In the genomic region with DNA sequence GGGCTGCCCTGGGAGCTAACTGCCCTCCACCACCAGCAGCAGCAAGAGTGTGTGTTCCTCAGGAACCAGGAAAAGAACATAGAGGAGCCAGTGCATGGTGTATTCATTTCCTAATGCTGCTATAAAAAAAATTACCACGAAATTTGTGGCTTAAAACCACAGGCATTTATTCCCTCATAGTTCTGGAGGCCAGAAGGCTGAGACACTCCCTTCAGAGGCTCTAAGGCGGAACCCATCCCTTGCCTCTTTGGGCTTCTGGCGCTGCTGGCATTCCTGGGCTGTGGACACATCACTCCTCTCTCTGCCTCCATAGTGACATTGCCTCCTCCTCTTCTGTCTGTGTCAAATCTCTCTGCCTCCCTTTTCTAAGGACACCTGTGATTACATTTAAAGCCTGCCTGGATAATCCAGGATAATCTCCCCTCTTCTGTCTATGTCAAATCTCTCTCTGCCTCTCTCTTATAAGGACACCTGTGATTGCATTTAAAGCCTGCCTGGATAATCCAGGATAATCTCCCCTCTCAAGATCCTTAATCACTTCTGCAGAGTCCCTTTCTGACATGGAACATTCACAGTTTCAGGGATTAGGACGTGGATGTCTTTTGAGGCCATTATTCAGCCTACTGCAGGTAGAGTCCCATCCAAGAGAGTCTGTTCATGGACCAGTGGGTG, we compare ENCODE assay signal across 13 cellular contexts. TPM values are rescaled to one million over a fixed set of nuclear protein-coding genes. Genes with fewer than 3 reads are reported as not detected.
A peak's percentile ranks its signal among the peaks of the same experiment; 100 is the strongest.
DNase-seq lines count a peak whose midpoint lies in the region; ATAC-seq, FAIRE-seq and TF ChIP-seq lines count a peak whose summit lies in the region.
"Had no signal": no experiment of that assay in that cellular context is flagged by ENCODE, and none has a peak within 500 bp of the region (broad histone marks: within the 10 kb centered on the region; RNA-seq: fewer than 3 reads in every experiment).

No MANE protein-coding gene starts in this region.

- no peak overlapping the region for H2AFZ ChIP-seq in keratinocyte (ENCODE audit: control insufficient read depth, low read length)

- no peak overlapping the region for H3K9ac ChIP-seq in keratinocyte (ENCODE audit: control insufficient read depth, extremely low read depth, insufficient read depth, low read length)

- H4K20me1 ChIP-seq in keratinocyte (ENCODE audit: control insufficient read depth, extremely low read depth, insufficient read depth, low read length), result no peaks in the 10 kb centered on the region

- DNase-seq in ACHN (peak; percentile 45), HS-5 (ENCODE audit: low read depth) (peak; percentile 73), amniotic epithelial cell (ENCODE audit: low read depth) (peak; percentile 73), keratinocyte (ENCODE audit: low read depth, low spot score) (peak; percentile 17), NCI-H1436 treated with DMSO at 0.1 percent for 48 hours (lab: John Stamatoyannopoulos, UW) (no peak), aorta (no peak), middle frontal gyrus (ENCODE audit: extremely low spot score, low spot score) (no peak)
- DNase-seq in CD4-positive, alpha-beta memory T cell, result no peak
- DNase-seq: activated CD8-positive, alpha-beta T cell treated with anti-CD3 and anti-CD28 coated beads, Interleukin-2, amount 10 ng/mL, durations not matched to agents 7 days and 5 days; activated naive CD4-positive, alpha-beta T cell treated with anti-CD3 and anti-CD28 coated beads, Interleukin-2, amount 10 ng/mL, durations not matched to agents 7 days and 5 days; NCI-H2029; right cardiac atrium; T-helper 1 cell had no signal

- H3K4me1 ChIP-seq in keratinocyte (ENCODE audit: control insufficient read depth, extremely low read depth, insufficient read depth, low read length) (peaks cover 4% of the 10 kb centered on the region), aorta (ENCODE audit: control insufficient read depth in 1 of 2, insufficient read depth in 2 of 2, low read length in 2 of 2) (no peaks in the 10 kb centered on the region)
- H3K4me1 ChIP-seq in CD4-positive, alpha-beta memory T cell (ENCODE audit: insufficient read depth, low read length), result no peaks in the 10 kb centered on the region

- 64 to 68% methylated on average over 4 of the region's 4 CpGs for WGBS in aorta, 2 donors

- POLR2A ChIA-PET in CD4-positive, alpha-beta memory T cell (lab: Charles Lee; ENCODE audit: partially characterized antibody), result no interaction called here

- H3K36me3 Mint-ChIP-seq in CD4-positive, alpha-beta memory T cell, result no peaks in the 10 kb centered on the region
- H3K36me3 Mint-ChIP-seq: activated naive CD4-positive, alpha-beta T cell treated with anti-CD3 and anti-CD28 coated beads, Interleukin-2, amount 10 ng/mL, durations not matched to agents 7 days and 5 days had no signal

- ATAC-seq in aorta (ENCODE audit: low FRiP score), result no peak
- ATAC-seq: activated CD8-positive, alpha-beta T cell treated with anti-CD3 and anti-CD28 coated beads, Interleukin-2, amount 10 ng/mL, durations not matched to agents 7 days and 5 days; right cardiac atrium had no signal

- intact Hi-C loops in CD4-positive, alpha-beta memory T cell (cut with micrococcal nuclease), result no loop called here
- intact Hi-C loops in aorta (cut with DNase I), result no loop called here

- H3K36me3 ChIP-seq in keratinocyte (ENCODE audit: control insufficient read depth in 2 of 2, extremely low read depth in 1 of 2, insufficient read depth in 2 of 2, low read length in 2 of 2), result no peaks in the 10 kb centered on the region
- no peaks in the 10 kb centered on the region for H3K36me3 ChIP-seq in CD4-positive, alpha-beta memory T cell (ENCODE audit: insufficient read depth, low read length)
- H3K36me3 ChIP-seq in aorta (ENCODE audit: control insufficient read depth in 1 of 2, insufficient read depth in 2 of 2, low read length in 1 of 2), result no peaks in the 10 kb centered on the region

- peak; percentile 85 for FAIRE-seq in keratinocyte (lab: Jason Lieb, UNC)

- H3K4me3 Mint-ChIP-seq in CD4-positive, alpha-beta memory T cell, result no peak overlapping the region
- H3K4me3 Mint-ChIP-seq: activated CD8-positive, alpha-beta T cell treated with anti-CD3 and anti-CD28 coated beads, Interleukin-2, amount 10 ng/mL, durations not matched to agents 7 days and 5 days; activated naive CD4-positive, alpha-beta T cell treated with anti-CD3 and anti-CD28 coated beads, Interleukin-2, amount 10 ng/mL, durations not matched to agents 7 days and 5 days had no signal

- no peak for TF ChIP-seq CTCF in keratinocyte (optimal IDR thresholded peaks at IDR 0.05 in 1 of 3, IDR thresholded peaks at IDR 0.05 in 1 of 3, conservative IDR thresholded peaks at IDR 0.05 in 1 of 3; ENCODE audit: extremely low read depth in 1 of 3, insufficient read depth in 2 of 3, low read length in 3 of 3)

- H3K27me3 Mint-ChIP-seq in CD4-positive, alpha-beta memory T cell, result peaks cover 3 to 15% of the 10 kb centered on the region in 2 donors

- H3K27me3 ChIP-seq in keratinocyte (ENCODE audit: control insufficient read depth, extremely low read depth, insufficient read depth, low read length) (peaks cover 3% of the 10 kb centered on the region), aorta (ENCODE audit: control insufficient read depth in 1 of 2, insufficient read depth in 2 of 2, low read length in 1 of 2) (no peaks in the 10 kb centered on the region)
- H3K27me3 ChIP-seq in CD4-positive, alpha-beta memory T cell (ENCODE audit: insufficient read depth, low read length), result no peaks in the 10 kb centered on the region

- no peak overlapping the region for H3K27ac ChIP-seq in keratinocyte (ENCODE audit: control insufficient read depth, insufficient read depth, low read length)
- no peak overlapping the region for H3K27ac ChIP-seq in CD4-positive, alpha-beta memory T cell (ENCODE audit: low read depth, low read length)
- no peak overlapping the region for H3K27ac ChIP-seq in aorta (ENCODE audit: low read depth in 1 of 2, low read length in 2 of 2)

- H3K9me3 Mint-ChIP-seq in CD4-positive, alpha-beta memory T cell, result no peaks in the 10 kb centered on the region
- H3K9me3 Mint-ChIP-seq: activated naive CD4-positive, alpha-beta T cell treated with anti-CD3 and anti-CD28 coated beads, Interleukin-2, amount 10 ng/mL, durations not matched to agents 7 days and 5 days had no signal

- no peaks in the 10 kb centered on the region for H3K79me2 ChIP-seq in keratinocyte (ENCODE audit: control insufficient read depth, insufficient read depth, low read length)

- no peaks in the 10 kb centered on the region for H3K4me1 Mint-ChIP-seq in CD4-positive, alpha-beta memory T cell
- H3K4me1 Mint-ChIP-seq: activated naive CD4-positive, alpha-beta T cell treated with anti-CD3 and anti-CD28 coated beads, Interleukin-2, amount 10 ng/mL, durations not matched to agents 7 days and 5 days had no signal

- H3K4me2 ChIP-seq in keratinocyte (ENCODE audit: control insufficient read depth, extremely low read depth, insufficient read depth, low read depth, low read length), result no peak overlapping the region

- in situ Hi-C loops in ACHN (cut with HindIII; ENCODE audit: low pct_ligation_motif_present, low pct_unique_long_range_greater_than_20kb, low sequenced_read_pairs), result no loop called here

- H3K9me1 ChIP-seq in keratinocyte (ENCODE audit: control insufficient read depth, extremely low read depth, insufficient read depth, low read length), result no peaks in the 10 kb centered on the region

- no peaks in the 10 kb centered on the region for H3K9me3 ChIP-seq in keratinocyte (ENCODE audit: control insufficient read depth, low read depth, low read length)
- H3K9me3 ChIP-seq in CD4-positive, alpha-beta memory T cell (ENCODE audit: control insufficient read depth in 1 of 2, low read length in 2 of 2), result no peaks in the 10 kb centered on the region
- no peaks in the 10 kb centered on the region for H3K9me3 ChIP-seq in aorta (ENCODE audit: control insufficient read depth, low read length)

- H3K27ac Mint-ChIP-seq in CD4-positive, alpha-beta memory T cell, result no peak overlapping the region
- H3K27ac Mint-ChIP-seq: activated CD8-positive, alpha-beta T cell treated with anti-CD3 and anti-CD28 coated beads, Interleukin-2, amount 10 ng/mL, durations not matched to agents 7 days and 5 days; activated naive CD4-positive, alpha-beta T cell treated with anti-CD3 and anti-CD28 coated beads, Interleukin-2, amount 10 ng/mL, durations not matched to agents 7 days and 5 days had no signal

- CTCF ChIA-PET in CD4-positive, alpha-beta memory T cell (lab: Charles Lee; ENCODE audit: partially characterized antibody), result no interaction called here

- dilution Hi-C loops in keratinocyte (cut with MboI; ENCODE audit: extremely low pct_ligation_motif_present, low sequenced_read_pairs), result no loop called here

- H3K4me3 ChIP-seq in keratinocyte (ENCODE audit: control insufficient read depth in 2 of 3, extremely low read depth in 1 of 3, insufficient read depth in 2 of 3, low read depth in 1 of 3, low read length in 3 of 3), result no peak overlapping the region
- no peak overlapping the region for H3K4me3 ChIP-seq in CD4-positive, alpha-beta memory T cell (ENCODE audit: low read length in 2 of 2)
- H3K4me3 ChIP-seq in aorta (ENCODE audit: low read length in 2 of 2), result no peak overlapping the region

RNA-seq across cellular contexts. Expression of gene NDUFAF5, which starts 54.7 kb away (rescaled TPM):
- 12.8 to 26.4 TPM (median 16.1 TPM) in 3 replicates for polyA plus RNA-seq in keratinocyte
- polyA plus RNA-seq in keratinocyte (2011; ENCODE audit: low read depth), result 17.9 TPM
- 11.5 and 22.4 TPM in 2 replicates for polyA plus RNA-seq in keratinocyte (2011; cell fraction: cytosol; rRNA removed)
- 20.4 and 25.2 TPM in 2 replicates for polyA plus RNA-seq in keratinocyte (2011; cell fraction: nucleus; rRNA removed)
- 16.4 and 18.3 TPM in 2 replicates for polyA plus RNA-seq in keratinocyte (2012; ENCODE audit: low replicate concordance)
- polyA minus RNA-seq in keratinocyte, result 2.8 to 20.2 TPM (median 4.1 TPM) in 3 replicates
- 7.3 TPM for polyA minus RNA-seq in keratinocyte (2011; cell fraction: cytosol; rRNA and poly(A)+ RNA removed)
- polyA minus RNA-seq in keratinocyte (2011; cell fraction: nucleus; rRNA and poly(A)+ RNA removed), result 8.2 and 19.2 TPM in 2 replicates
- total RNA-seq in CD4-positive, alpha-beta memory T cell, result 10 to 100 TPM; 23.6 to 26.8 TPM
- 1 to 10 TPM; 4.0 to 9.5 TPM for polyA plus RNA-seq in CD4-positive, alpha-beta memory T cell
- 10 to 100 TPM; 24.3 to 27.0 TPM for total RNA-seq in aorta
- 10 to 100 TPM; 23.5 to 25.7 TPM for polyA plus RNA-seq in aorta

RNA-seq across cellular contexts. Expression of gene ESF1, which starts 54.8 kb away (rescaled TPM):
- 3.9 to 10.8 TPM (median 4.9 TPM) in 3 replicates for polyA plus RNA-seq in keratinocyte
- polyA plus RNA-seq in keratinocyte (2011; ENCODE audit: low read depth), result 82.0 TPM
- polyA plus RNA-seq in keratinocyte (2011; cell fraction: cytosol; rRNA removed), result 4.3 and 4.6 TPM in 2 replicates
- polyA plus RNA-seq in keratinocyte (2011; cell fraction: nucleus; rRNA removed), result 6.0 and 13.8 TPM in 2 replicates
- 18.3 and 23.5 TPM in 2 replicates for polyA plus RNA-seq in keratinocyte (2012; ENCODE audit: low replicate concordance)
- 0.30 to 1.8 TPM in 2 of 3 replicates, not detected in the other for polyA minus RNA-seq in keratinocyte
- 2.3 TPM for polyA minus RNA-seq in keratinocyte (2011; cell fraction: cytosol; rRNA and poly(A)+ RNA removed)
- polyA minus RNA-seq in keratinocyte (2011; cell fraction: nucleus; rRNA and poly(A)+ RNA removed), result 2.3 and 6.5 TPM in 2 replicates
- 10 to 100 TPM; 13.5 to 13.8 TPM for total RNA-seq in CD4-positive, alpha-beta memory T cell
- 1 to 10 TPM; 8.9 to 9.4 TPM for polyA plus RNA-seq in CD4-positive, alpha-beta memory T cell
- total RNA-seq in aorta, result 10 to 100 TPM; 14.3 to 18.2 TPM
- polyA plus RNA-seq in aorta, result 10 to 100 TPM in 1 of 2 donors, 1 to 10 TPM in 1; 6.8 to 14.4 TPM

Comparison
In these comparisons a context has a peak if more than half of its experiments do, and no peak if none do; other contexts are left out.
1. DNase-seq: peak in ACHN (single experiment), HS-5 (single experiment), amniotic epithelial cell (single experiment) and keratinocyte (single experiment); none in CD4-positive, alpha-beta memory T cell (0 of 5), NCI-H1436 treated with DMSO at 0.1 percent for 48 hours (single experiment), aorta (0 of 2) and middle frontal gyrus (single experiment).